19 cellular contexts compared by ENCODE assay signal in the genomic region with DNA sequence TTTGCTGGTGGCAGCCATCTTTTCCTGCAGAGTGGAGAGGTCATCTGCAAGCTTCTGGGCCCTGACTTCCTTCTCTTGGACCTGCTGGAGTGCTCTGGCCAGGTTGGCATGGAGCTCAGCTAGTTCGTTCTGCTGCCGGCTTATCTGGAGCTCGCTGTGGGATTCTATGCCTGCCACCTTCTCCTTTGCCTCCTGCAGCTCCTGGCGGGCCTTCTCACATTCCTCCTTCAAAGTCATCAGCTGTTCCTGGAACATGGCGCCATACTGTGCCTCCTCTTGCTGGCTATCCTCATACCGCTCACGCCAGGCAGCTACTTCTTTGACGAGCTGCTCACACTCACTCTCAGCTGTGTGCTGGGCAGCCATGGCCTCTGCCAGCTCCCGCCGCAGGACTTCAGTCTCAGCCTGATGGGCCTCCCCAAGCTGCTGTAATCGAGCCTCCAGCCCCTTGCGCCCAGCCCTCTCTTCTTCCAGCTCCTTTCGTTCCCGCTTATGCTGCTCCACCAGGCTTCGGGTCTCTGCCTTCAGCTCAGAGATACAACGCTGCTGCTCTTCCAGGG. TPM values are rescaled to one million over a fixed set of nuclear protein-coding genes. Genes with fewer than 3 reads are reported as not detected.
DNase-seq lines count a peak whose midpoint lies in the region; ATAC-seq and TF ChIP-seq lines count a peak whose summit lies in the region.
"Had no signal": no experiment of that assay in that cellular context is flagged by ENCODE, and none has a peak within 500 bp of the region (broad histone marks: within the 10 kb centered on the region; RNA-seq: fewer than 3 reads in every experiment).

No MANE protein-coding gene starts in this region.

- CTCF ChIA-PET in Calu3 (lab: Charles Lee) (interaction anchor here (0.6 to 1.5 kb wide), 3 partner anchors 10 to 432 kb away, joined by 5 to 7 read pairs (median 6); no protein-coding TSS in a partner anchor), OCI-LY7 (lab: Charles Lee; ENCODE audit: unreplicated experiment) (interaction anchor here (1.0 kb wide), 1 partner anchor 9 kb away, joined by 3 read pairs; no protein-coding TSS in a partner anchor)

- H3K27ac ChIP-seq in OCI-LY7 (ENCODE audit: low read depth, low read length, poor library complexity, severe bottlenecking) (no peak overlapping the region), coronary artery (peak overlapping the region in 1 of 2 donors; percentile 58), osteoblast (ENCODE audit: low read depth, low read length) (no peak overlapping the region)
- H3K27ac ChIP-seq: lower lobe of right lung, neutrophil had no signal

- H3K4me3 ChIP-seq in OCI-LY7 (ENCODE audit: low read depth, low read length, poor library complexity, severe bottlenecking) (no peak overlapping the region), coronary artery (no peak overlapping the region), osteoblast (ENCODE audit: insufficient read depth, low read length) (no peak overlapping the region)
- H3K4me3 ChIP-seq: BLaER1 treated with 17β-estradiol and CSF1 and Interleukin-3, amounts not matched to agents 10 nM and 100 nM; gastrocnemius medialis; GM23248; lower lobe of right lung had no signal

- H3K4me2 ChIP-seq in OCI-LY7 (ENCODE audit: low read length) (no peak overlapping the region), osteoblast (ENCODE audit: insufficient read depth, low read length) (no peak overlapping the region)
- H3K4me2 ChIP-seq: BLaER1 treated with 17β-estradiol and CSF1 and Interleukin-3, amounts not matched to agents 10 nM and 100 nM had no signal

- ATAC-seq in HG03521 (IDR thresholded peaks at IDR 0.05; ENCODE audit: unreplicated experiment), result no peak
- ATAC-seq: activated CD4-positive, CD25-positive, alpha-beta regulatory T cell treated with anti-CD3 and anti-CD28 coated beads, Interleukin-2, amount 50 U/mL, for 24 hours; activated T-cell treated with anti-CD3 and anti-CD28 coated beads, Interleukin-2, amount 50 U/mL, for 72 hours; lower lobe of right lung had no signal

- H3K27me3 ChIP-seq in osteoblast (ENCODE audit: insufficient read depth, low read length), result no peaks in the 10 kb centered on the region
- H3K27me3 ChIP-seq: BLaER1 treated with 17β-estradiol and CSF1 and Interleukin-3, amounts not matched to agents 10 nM and 100 nM; gastrocnemius medialis; neutrophil had no signal

- TF ChIP-seq CTCF in Calu3 (IDR thresholded peaks at IDR 0.05; ENCODE audit: unreplicated experiment) (no peak), OCI-LY7 (conservative IDR thresholded peaks at IDR 0.05; ENCODE audit: low read length) (no peak), coronary artery (IDR thresholded peaks at IDR 0.05) (no peak), osteoblast (IDR thresholded peaks at IDR 0.05; ENCODE audit: extremely low read depth, low read depth, low read length) (no peak)

- no peaks in the 10 kb centered on the region for H4K20me1 ChIP-seq in OCI-LY7 (ENCODE audit: insufficient read depth, low read length)
- peaks cover 45% of the 10 kb centered on the region for H4K20me1 ChIP-seq in osteoblast (ENCODE audit: insufficient read depth, low read length)

- no peaks in the 10 kb centered on the region for H3K9me3 Mint-ChIP-seq in Calu3 (ENCODE audit: low read depth, unreplicated experiment)
- H3K9me3 Mint-ChIP-seq: activated T-cell treated with anti-CD3 and anti-CD28 coated beads, Interleukin-2, amount 50 U/mL, for 72 hours; endodermal cell had no signal

- no peak overlapping the region for H2AFZ ChIP-seq in OCI-LY7 (ENCODE audit: low read length)
- no peak overlapping the region for H2AFZ ChIP-seq in osteoblast (ENCODE audit: low read length)
- H2AFZ ChIP-seq: GM23248 had no signal

- BruUV-seq in Calu3 (replicated peaks; lab: Mats Ljungman, UMichigan) (TSS peak; percentile 38), OCI-LY7 (replicated peaks; lab: Mats Ljungman, UMichigan) (TSS peak; percentile 71)

- H3K79me2 ChIP-seq in OCI-LY7 (ENCODE audit: insufficient read depth, low read depth, low read length), result no peaks in the 10 kb centered on the region
- H3K79me2 ChIP-seq in osteoblast (ENCODE audit: insufficient read depth, low read length), result peaks cover 23% of the 10 kb centered on the region

- peaks cover 95% of the 10 kb centered on the region for H3K36me3 ChIP-seq in OCI-LY7 (ENCODE audit: insufficient read depth, low read length)
- peaks cover 97% of the 10 kb centered on the region for H3K36me3 ChIP-seq in osteoblast (ENCODE audit: insufficient read depth, low read length)

- no peaks in the 10 kb centered on the region for H3K9me2 ChIP-seq in OCI-LY7 (ENCODE audit: insufficient read depth, low read length)

- intact Hi-C loops in Calu3 (cut with micrococcal nuclease; ENCODE audit: unreplicated experiment), result no loop called here
- intact Hi-C loops in OCI-LY7 (cut with micrococcal nuclease; ENCODE audit: unreplicated experiment), result no loop called here

- H3K36me3 Mint-ChIP-seq in Calu3 (ENCODE audit: insufficient read depth, unreplicated experiment), result peaks cover 60% of the 10 kb centered on the region

- H3K4me3 Mint-ChIP-seq in Calu3 (ENCODE audit: low read depth, unreplicated experiment), result no peak overlapping the region
- H3K4me3 Mint-ChIP-seq: activated T-cell treated with anti-CD3 and anti-CD28 coated beads, Interleukin-2, amount 50 U/mL, for 72 hours; endodermal cell had no signal

- H3K27me3 Mint-ChIP-seq in Calu3 (ENCODE audit: unreplicated experiment), result no peaks in the 10 kb centered on the region

- H3K9me3 ChIP-seq in OCI-LY7 (ENCODE audit: low read length) (no peaks in the 10 kb centered on the region), osteoblast (ENCODE audit: low read depth, low read length) (no peaks in the 10 kb centered on the region)
- H3K9me3 ChIP-seq: BLaER1 treated with 17β-estradiol and CSF1 and Interleukin-3, amounts not matched to agents 10 nM and 100 nM; gastrocnemius medialis; lower lobe of right lung; neutrophil had no signal

- peak overlapping the region; percentile 50 for H3K27ac Mint-ChIP-seq in Calu3 (ENCODE audit: unreplicated experiment)
- H3K27ac Mint-ChIP-seq: activated T-cell treated with anti-CD3 and anti-CD28 coated beads, Interleukin-2, amount 50 U/mL, for 72 hours; endodermal cell had no signal

- no peaks in the 10 kb centered on the region for H3K4me1 Mint-ChIP-seq in Calu3 (ENCODE audit: low read depth, unreplicated experiment)
- H3K4me1 Mint-ChIP-seq: endodermal cell had no signal

- POLR2A ChIA-PET in OCI-LY7 (lab: Charles Lee), result no interaction called here

- DNase-seq in Calu3 (no peak), OCI-LY7 (ENCODE audit: low spot score) (no peak), coronary artery (ENCODE audit: low spot score) (peak; percentile 71), osteoblast (ENCODE audit: insufficient read length, low spot score, missing footprints) (peak; percentile 34), occipital lobe (lab: John Stamatoyannopoulos, UW) (no peak), dermis blood vessel endothelial cell (no peak), OCI-M2 (lab: John Stamatoyannopoulos, UW; ENCODE audit: unreplicated experiment) (no peak)
- DNase-seq: activated T-cell treated with anti-CD3 and anti-CD28 coated beads, Interleukin-2, amount 50 U/mL, for 72 hours; DND-41; lower lobe of right lung; NCI-H2081 treated with DMSO at 0.1 percent for 48 hours; T-helper 1 cell had no signal

- H3K4me1 ChIP-seq in OCI-LY7 (ENCODE audit: insufficient read depth, low read length, poor library complexity, severe bottlenecking) (no peaks in the 10 kb centered on the region), osteoblast (ENCODE audit: insufficient read depth, low read length) (no peaks in the 10 kb centered on the region)

RNA-seq across cellular contexts. Expression of gene IL18BP, which starts 16.1 kb away (rescaled TPM):
- total RNA-seq in Calu3 (2022), result 12.4 and 13.2 TPM in 2 replicates
- total RNA-seq in OCI-LY7 (2014; rRNA removed; shearing (Covaris generic)), result 4.2 and 5.7 TPM in 2 replicates
- total RNA-seq in OCI-LY7 (2022), result 10.3 and 12.4 TPM in 2 replicates
- 4.0 and 4.4 TPM in 2 replicates for total RNA-seq in osteoblast
- total RNA-seq in occipital lobe, result 2.7 TPM
- 2.2 and 4.6 TPM in 2 replicates for total RNA-seq in dermis blood vessel endothelial cell

Comparison
In these comparisons a context has a peak if more than half of its experiments do, and no peak if none do; other contexts are left out.
1. DNase-seq: peak in coronary artery (single experiment) and osteoblast (single experiment); none in Calu3 (single experiment), OCI-LY7 (single experiment), occipital lobe (single experiment), dermis blood vessel endothelial cell (single experiment) and OCI-M2 (single experiment).